ENCODE assay signal across 1 cellular context in genomic region chr17:6172642-6173330, GRCh38.
TF ChIP-seq lines count a peak whose summit lies in the region.

No MANE protein-coding gene starts in this region.

TF ChIP-seq in GM23338, 12 proteins besides CTCF, POLR2A, EP300 and RAD21 (continued from another document):
- TF ChIP-seq JUNB (IDR thresholded peaks at IDR 0.05; ENCODE audit: unreplicated experiment) (no peak), REST (IDR thresholded peaks at IDR 0.05; ENCODE audit: unreplicated experiment) (no peak), ZNF462 (CRISPR knock-in tag; IDR thresholded peaks at IDR 0.05) (no peak), STAT1 (IDR thresholded peaks at IDR 0.05; ENCODE audit: unreplicated experiment) (no peak), NANOG (IDR thresholded peaks at IDR 0.05; ENCODE audit: borderline replicate concordance) (no peak), POLR2AphosphoS5 (IDR thresholded peaks at IDR 0.05; ENCODE audit: low read depth) (no peak), CREB1 (CRISPR knock-in tag; IDR thresholded peaks at IDR 0.05; ENCODE audit: low read depth) (no peak)
